20 cellular contexts compared by ENCODE assay signal in the genomic region with DNA sequence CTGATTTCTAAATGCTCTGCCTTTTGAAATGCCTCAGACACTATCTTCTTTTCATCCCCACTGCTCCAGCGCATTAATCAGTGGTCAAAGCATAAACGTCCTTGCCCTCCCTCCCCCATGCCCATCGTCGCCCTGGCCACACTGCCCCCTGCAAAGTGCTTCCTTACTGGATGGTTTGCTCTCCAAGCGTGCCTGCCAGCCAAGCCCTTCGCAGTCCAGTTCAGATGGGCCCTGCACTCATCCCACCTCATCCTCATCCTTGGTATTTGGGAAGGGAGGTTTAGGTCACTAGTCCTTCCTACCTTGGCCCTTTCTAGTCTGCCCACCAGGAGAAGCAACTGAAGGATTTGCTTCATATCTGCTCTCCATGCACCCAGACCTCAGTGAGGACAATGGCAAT. TPM values are rescaled to one million over a fixed set of nuclear protein-coding genes. Genes with fewer than 3 reads are reported as not detected.
"Had no signal": no experiment of that assay in that cellular context is flagged by ENCODE, and none has a peak within 500 bp of the region (broad histone marks: within the 10 kb centered on the region; RNA-seq: fewer than 3 reads in every experiment).

No MANE protein-coding gene starts in this region.

- H3K4me3 Mint-ChIP-seq: activated CD8-positive, alpha-beta T cell treated with anti-CD3 and anti-CD28 coated beads, Interleukin-2, amount 10 ng/mL, durations not matched to agents 7 days and 5 days; stimulated activated effector memory CD8-positive, alpha-beta T cell treated with anti-CD3 and anti-CD28 coated beads, Interleukin-12 subunit alpha, Interleukin-12 subunit beta, amount 100 ng/mL, for 72 hours had no signal

- H3K36me3 Mint-ChIP-seq: stimulated activated effector memory CD8-positive, alpha-beta T cell treated with anti-CD3 and anti-CD28 coated beads, Interleukin-12 subunit alpha, Interleukin-12 subunit beta, amount 100 ng/mL, for 72 hours had no signal

- H3K27ac Mint-ChIP-seq: activated CD8-positive, alpha-beta T cell treated with anti-CD3 and anti-CD28 coated beads, Interleukin-2, amount 10 ng/mL, durations not matched to agents 7 days and 5 days; nephron; stimulated activated effector memory CD8-positive, alpha-beta T cell treated with anti-CD3 and anti-CD28 coated beads, Interleukin-12 subunit alpha, Interleukin-12 subunit beta, amount 100 ng/mL, for 72 hours had no signal

- H3K4me1 Mint-ChIP-seq: nephron had no signal

- H3K27ac ChIP-seq: hepatocyte, VCaP had no signal

- DNase-seq: activated CD8-positive, alpha-beta memory T cell treated with anti-CD3 and anti-CD28 coated beads, Interleukin-2, amount 50 U/mL, for 48 hours; activated CD8-positive, alpha-beta T cell treated with anti-CD3 and anti-CD28 coated beads, Interleukin-2, amount 10 ng/mL, durations not matched to agents 7 days and 5 days; activated naive CD4-positive, alpha-beta T cell; aorta; retina; T-helper 9 cell had no signal

- ATAC-seq: activated CD8-positive, alpha-beta T cell treated with anti-CD3 and anti-CD28 coated beads, Interleukin-2, amount 10 ng/mL, durations not matched to agents 7 days and 5 days; stimulated activated effector memory CD8-positive, alpha-beta T cell treated with anti-CD3 and anti-CD28 coated beads, Interleukin-12 subunit alpha, Interleukin-12 subunit beta, amount 100 ng/mL, for 72 hours had no signal

- H3K9me3 Mint-ChIP-seq: nephron; stimulated activated effector memory CD8-positive, alpha-beta T cell treated with anti-CD3 and anti-CD28 coated beads, Interleukin-12 subunit alpha, Interleukin-12 subunit beta, amount 100 ng/mL, for 72 hours had no signal

- H3K4me3 ChIP-seq: hepatocyte, smooth muscle cell had no signal

RNA-seq across cellular contexts. Expression of gene GJA4, which starts 3.1 kb away (rescaled TPM):
- total RNA-seq: activated CD8-positive, alpha-beta T cell treated with anti-CD3 and anti-CD28 coated beads, Interleukin-2, amount 10 ng/mL, durations not matched to agents 7 days and 5 days; bronchial epithelial cell; fibroblast of lung; kidney epithelial cell; osteoblast; SK-MEL-5; smooth muscle cell had no signal

RNA-seq across cellular contexts. Expression of gene GJB3, which starts 14.9 kb away (rescaled TPM):
- total RNA-seq: activated CD8-positive, alpha-beta T cell treated with anti-CD3 and anti-CD28 coated beads, Interleukin-2, amount 10 ng/mL, durations not matched to agents 7 days and 5 days; endothelial cell of umbilical vein; fibroblast of lung; frontal cortex; lung microvascular endothelial cell; osteoblast; SK-MEL-5; subcutaneous adipose tissue had no signal

RNA-seq across cellular contexts. Expression of gene GJB4, which starts 36.4 kb away (rescaled TPM):
- total RNA-seq: activated CD8-positive, alpha-beta T cell treated with anti-CD3 and anti-CD28 coated beads, Interleukin-2, amount 10 ng/mL, durations not matched to agents 7 days and 5 days; aorta; endothelial cell of umbilical vein; fibroblast of lung; frontal cortex; lung microvascular endothelial cell; osteoblast; SK-MEL-5; subcutaneous adipose tissue had no signal

RNA-seq across cellular contexts. Expression of gene GJB5, which starts 41.1 kb away (rescaled TPM):
- total RNA-seq: activated CD8-positive, alpha-beta T cell treated with anti-CD3 and anti-CD28 coated beads, Interleukin-2, amount 10 ng/mL, durations not matched to agents 7 days and 5 days; aorta; endothelial cell of umbilical vein; fibroblast of lung; frontal cortex; kidney epithelial cell; lung microvascular endothelial cell; osteoblast; SK-MEL-5; subcutaneous adipose tissue had no signal
